In genomic region chr1:149927535-149928387, GRCh38 we compare ENCODE assay signal across 1 cellular context.
TF ChIP-seq lines count a peak whose summit lies in the region.

SF3B4 (minus strand) TSS chr1:149927803; CDS start chr1:149927759, 44 bp downstream.

TF ChIP-seq in HEK293, 187 proteins besides CTCF, POLR2A, EP300 and RAD21 (continued from another document):
- TF ChIP-seq ZNF501 (tag by site-specific recombination; IDR thresholded peaks at IDR 0.05) = peak; percentile 64; the same call in 1 of the 2 replicates
- no peak for TF ChIP-seq ZNF791 (tag by site-specific recombination; IDR thresholded peaks at IDR 0.05)
- no peak for TF ChIP-seq ZNF626 (tag by site-specific recombination; IDR thresholded peaks at IDR 0.05)
- TF ChIP-seq ZXDB (tag by site-specific recombination; IDR thresholded peaks at IDR 0.05) = peak; percentile 60; the same call in 1 of the 2 replicates
- TF ChIP-seq KLF8 (tag by site-specific recombination; IDR thresholded peaks at IDR 0.05) = peak; percentile 89
- peak; percentile 96 for TF ChIP-seq SP2 (tag by site-specific recombination; IDR thresholded peaks at IDR 0.05)
- no peak for TF ChIP-seq ZNF677 (tag by site-specific recombination; IDR thresholded peaks at IDR 0.05)
- TF ChIP-seq ZIC2 (tag by site-specific recombination; IDR thresholded peaks at IDR 0.05) = peak; percentile 48
- 0 out of 2 replicates have a peak, but pooled peaks have one; percentile 45 for TF ChIP-seq ZNF24 (tag by site-specific recombination; IDR thresholded peaks at IDR 0.05)
- TF ChIP-seq ZNF629 (tag by site-specific recombination; IDR thresholded peaks at IDR 0.05) = peak; percentile 59
- TF ChIP-seq ZBTB11 (tag by site-specific recombination; conservative IDR thresholded peaks at IDR 0.05; ENCODE audit: low read depth) = peak; percentile 85
- TF ChIP-seq ZBTB17 (tag by site-specific recombination; IDR thresholded peaks at IDR 0.05) = peak; percentile 92
- TF ChIP-seq ZBTB21 (tag by site-specific recombination; IDR thresholded peaks at IDR 0.05) = 0 out of 2 replicates have a peak, but pooled peaks have one; percentile 19
- no peak for TF ChIP-seq ZNF280D (tag by site-specific recombination; IDR thresholded peaks at IDR 0.05)
- TF ChIP-seq ZSCAN16 (tag by site-specific recombination; IDR thresholded peaks at IDR 0.05) = no peak
- peak; percentile 7 for TF ChIP-seq ZNF692 (tag by site-specific recombination; IDR thresholded peaks at IDR 0.05)
TF ChIP-seq in HEK293: peak in this region for 42.
